Comparison of ENCODE assay signal across 1 cellular context in genomic region chr12:11739980-11740379, GRCh38.
TF ChIP-seq lines count a peak whose summit lies in the region.

No MANE protein-coding gene starts in this region.

TF ChIP-seq in GM12878, 131 proteins besides CTCF, POLR2A, EP300 and RAD21 (continued from another document):
- TF ChIP-seq ZSCAN29 (IDR thresholded peaks at IDR 0.05) (0 out of 2 replicates have a peak, but pooled peaks have one; percentile 25), RUNX3 (IDR thresholded peaks at IDR 0.05; ENCODE audit: low read length) (peak; percentile 38), MEF2B (IDR thresholded peaks at IDR 0.05; ENCODE audit: partially characterized antibody, poor library complexity, severe bottlenecking) (peak; percentile 87), ZNF592 (IDR thresholded peaks at IDR 0.05) (peak; percentile 66; the same call in 1 of the 2 replicates), MTA2 (IDR thresholded peaks at IDR 0.05; ENCODE audit: low read depth) (peak; percentile 65)
